In genomic region chr6:23705691-23706090, GRCh38 we compare ENCODE assay signal across 21 cellular contexts.
"Had no signal": no experiment of that assay in that cellular context is flagged by ENCODE, and none has a peak within 500 bp of the region (broad histone marks: within the 10 kb centered on the region; RNA-seq: fewer than 3 reads in every experiment).

No MANE protein-coding gene starts in this region.

- DNase-seq: nephron progenitor cell; occipital lobe; ovary; posterior cingulate gyrus; psoas muscle; right cardiac atrium; right lobe of liver; sigmoid colon; small intestine; stimulated activated CD4-positive, alpha-beta T cell treated with anti-CD3 and anti-CD28 coated beads, Interleukin-15, amount 100 ng/mL, for 24 hours; stimulated activated CD4-positive, alpha-beta T cell treated with anti-CD3 and anti-CD28 coated beads, Interleukin-2, amount 100 ng/mL, for 24 hours; stimulated activated CD4-positive, alpha-beta T cell treated with anti-CD3 and anti-CD28 coated beads, Interleukin-2, amount 100 ng/mL, for 48 hours; stimulated activated CD4-positive, alpha-beta T cell treated with anti-CD3 and anti-CD28 coated beads, Interleukin-4, amount 100 ng/mL, for 24 hours; stimulated activated naive B cell treated with anti-CD40 and anti-IgM and Interleukin-4, amounts not matched to agents 10 μg/mL and 1 μg/mL and 100 μg/mL, for 72 hours; stimulated activated naive CD4-positive, alpha-beta T cell treated with Interleukin-2 at 50 U/mL for 16 hours; stomach; thyroid gland; trophoblast cell; upper lobe of left lung had no signal

- ATAC-seq: natural killer cell treated with Interleukin-12 subunit alpha and Interleukin-12 subunit beta and Interleukin-15 and Interleukin-18, amount 100 ng/mL, for 72 hours; psoas muscle; right cardiac atrium; right lobe of liver; stimulated activated effector memory CD8-positive, alpha-beta T cell treated with anti-CD3 and anti-CD28 coated beads, Interleukin-12 subunit alpha, Interleukin-12 subunit beta, amount 100 ng/mL, for 72 hours; stimulated activated naive B cell treated with anti-CD40 and anti-IgM and Interleukin-4, amounts not matched to agents 10 μg/mL and 1 μg/mL and 100 μg/mL, for 72 hours had no signal
